15 cellular contexts compared by ENCODE assay signal in the genomic region with DNA sequence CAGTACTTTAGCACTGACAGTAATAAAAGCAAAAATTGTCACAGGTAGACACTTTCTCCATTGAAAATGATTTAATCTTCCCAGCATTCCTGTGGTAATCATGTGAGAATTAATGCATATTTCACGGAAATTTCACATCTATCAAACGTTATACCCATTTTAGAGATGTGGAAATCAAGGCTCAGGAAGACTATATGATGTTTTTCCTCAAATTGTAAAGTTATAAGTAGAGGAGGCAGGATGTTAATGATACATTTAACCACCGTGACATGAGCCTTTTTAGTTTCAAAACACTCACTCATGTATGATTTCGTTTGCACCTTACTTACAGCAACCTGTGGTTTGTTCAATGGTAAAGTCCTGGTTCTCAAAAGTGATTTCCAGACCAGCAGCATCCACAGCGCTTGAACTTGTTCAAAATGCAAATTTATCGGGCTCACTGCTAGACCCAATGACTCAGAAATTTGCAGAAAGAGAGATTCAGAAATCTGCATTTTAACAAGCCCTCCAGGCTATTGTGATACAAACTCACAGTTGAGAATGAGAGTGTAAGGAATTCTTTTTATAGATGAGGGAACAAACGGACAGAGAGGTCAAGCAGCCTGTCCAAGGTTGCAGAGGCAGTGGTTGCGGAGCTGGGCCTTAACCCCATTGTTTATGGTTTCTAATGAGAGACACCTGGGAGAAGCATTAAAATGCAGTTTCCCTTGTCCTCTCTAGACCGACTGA.
DNase-seq lines count a peak whose midpoint lies in the region; ATAC-seq and TF ChIP-seq lines count a peak whose summit lies in the region.
"Had no signal": no experiment of that assay in that cellular context is flagged by ENCODE, and none has a peak within 500 bp of the region (broad histone marks: within the 10 kb centered on the region; RNA-seq: fewer than 3 reads in every experiment).

No MANE protein-coding gene starts in this region.

- POLR2A ChIA-PET in PC-3 (lab: Charles Lee; ENCODE audit: unreplicated experiment) (no interaction called here), PC-9 (lab: Charles Lee; ENCODE audit: unreplicated experiment) (no interaction called here)

- H3K27ac ChIP-seq in GM23338 (ENCODE audit: low read depth) (no peak overlapping the region), PC-3 (ENCODE audit: low read length) (peak overlapping the region; percentile 66), PC-9 (no peak overlapping the region)
- H3K27ac ChIP-seq: body of pancreas, hepatocyte, lower lobe of right lung had no signal

- H3K79me2 ChIP-seq in GM23338 (replicated peaks; ENCODE audit: insufficient read depth) (no peaks in the 10 kb centered on the region), PC-3 (ENCODE audit: low read length) (no peaks in the 10 kb centered on the region), PC-9 (ENCODE audit: low read depth) (no peaks in the 10 kb centered on the region)
- H3K79me2 ChIP-seq: hepatocyte had no signal

- H3K27me3 Mint-ChIP-seq in GM23338 (ENCODE audit: insufficient read depth, low read depth, poor library complexity), result no peaks in the 10 kb centered on the region
- H3K27me3 Mint-ChIP-seq: activated CD4-positive, alpha-beta T cell treated with anti-CD3 and anti-CD28 coated beads, Interleukin-2, amount 10 ng/mL, durations not matched to agents 24 days and 14 days had no signal

- CTCF ChIA-PET in PC-3 (lab: Charles Lee) (no interaction called here), PC-9 (lab: Charles Lee) (no interaction called here)

- no peaks in the 10 kb centered on the region for H3K9me3 ChIP-seq in PC-3 (ENCODE audit: low read length)
- no peaks in the 10 kb centered on the region; the same call in 1 of the 2 replicates for H3K9me3 ChIP-seq in PC-9 (ENCODE audit: insufficient read depth, low read depth)
- H3K9me3 ChIP-seq: lower lobe of right lung, uterus had no signal

- peaks cover 13% of the 10 kb centered on the region for H3K9me3 Mint-ChIP-seq in GM23338

- peaks cover 23% of the 10 kb centered on the region for H3K4me1 Mint-ChIP-seq in GM23338
- H3K4me1 Mint-ChIP-seq: activated CD4-positive, alpha-beta T cell treated with anti-CD3 and anti-CD28 coated beads, Interleukin-2, amount 10 ng/mL, durations not matched to agents 24 days and 14 days had no signal

- H3K4me3 ChIP-seq in GM23338 (no peak overlapping the region), PC-3 (ENCODE audit: low read length) (no peak overlapping the region), PC-9 (no peak overlapping the region)
- H3K4me3 ChIP-seq: body of pancreas, hepatocyte, lower lobe of right lung, uterus had no signal

- peaks cover 9% of the 10 kb centered on the region; the same call in 1 of the 2 replicates for H3K4me1 ChIP-seq in GM23338 (ENCODE audit: insufficient read depth)
- peaks cover 45% of the 10 kb centered on the region for H3K4me1 ChIP-seq in PC-3 (ENCODE audit: insufficient read depth, low read length)
- peaks cover 6% of the 10 kb centered on the region; the same call in 1 of the 2 replicates for H3K4me1 ChIP-seq in PC-9 (replicated peaks; ENCODE audit: insufficient read depth)
- H3K4me1 ChIP-seq: body of pancreas, lower lobe of right lung, uterus had no signal

- H3K36me3 ChIP-seq in GM23338 (ENCODE audit: insufficient read depth), result no peaks in the 10 kb centered on the region
- no peaks in the 10 kb centered on the region for H3K36me3 ChIP-seq in PC-3 (ENCODE audit: low read depth, low read length)
- H3K36me3 ChIP-seq in PC-9 (ENCODE audit: low read depth), result no peaks in the 10 kb centered on the region
- H3K36me3 ChIP-seq: lower lobe of right lung, uterus had no signal

- DNase-seq in EL (peak; percentile 67), GM23338 (ENCODE audit: low spot score) (peak; percentile 6), PC-3 (peak; percentile 60), islet precursor cell (peak; percentile 65), T-helper 9 cell (no peak), SK-N-DZ (ENCODE audit: low spot score) (no peak), PC-9 (no peak)
- DNase-seq in activated CD4-positive, CD25-positive, alpha-beta regulatory T cell treated with anti-CD3 and anti-CD28 coated beads, Interleukin-2, amount 50 U/mL, for 72 hours, result no peak
- DNase-seq: activated CD4-positive, alpha-beta T cell treated with anti-CD3 and anti-CD28 coated beads, Interleukin-2, amount 10 ng/mL, durations not matched to agents 24 days and 14 days; body of pancreas; lower lobe of right lung; SW 1271; uterus had no signal

- H3K27ac Mint-ChIP-seq in GM23338, result no peak overlapping the region
- H3K27ac Mint-ChIP-seq: activated CD4-positive, alpha-beta T cell treated with anti-CD3 and anti-CD28 coated beads, Interleukin-2, amount 10 ng/mL, durations not matched to agents 24 days and 14 days; activated T-helper 2 cell treated with anti-CD3 and anti-CD28 coated beads, Interferon-gamma antibody, Interleukin-2, Interleukin-4, amounts not matched to agents 10 μg/mL and 5 μg/mL and 100 μg/mL, durations not matched to agents 14 hours and 24 hours and 36 hours had no signal

- H3K9ac ChIP-seq in PC-3 (ENCODE audit: low read length), result peak overlapping the region; percentile 37; the same call in 1 of the 2 replicates

- H3K9me2 ChIP-seq in GM23338 (ENCODE audit: insufficient read depth) (0 out of 2 replicates have a peak, but pooled peaks cover 4% of the 10 kb centered on the region), PC-3 (replicated peaks; ENCODE audit: low read length) (no peaks in the 10 kb centered on the region), PC-9 (ENCODE audit: insufficient read depth) (no peaks in the 10 kb centered on the region)

- intact Hi-C loops in PC-3 (cut with micrococcal nuclease), result no loop called here
- intact Hi-C loops in PC-9 (cut with micrococcal nuclease; ENCODE audit: unreplicated experiment), result no loop called here

- H2AFZ ChIP-seq in GM23338 (no peak overlapping the region; the same call in 1 of the 2 replicates), PC-3 (ENCODE audit: low read length) (no peak overlapping the region), PC-9 (no peak overlapping the region)
- H2AFZ ChIP-seq: hepatocyte had no signal

- BruUV-seq in PC-3 (replicated peaks; lab: Mats Ljungman, UMichigan) (no TSS peak), PC-9 (replicated peaks; lab: Mats Ljungman, UMichigan) (no TSS peak)

- H4K20me1 ChIP-seq in GM23338 (replicated peaks; ENCODE audit: insufficient read depth), result no peaks in the 10 kb centered on the region
- H4K20me1 ChIP-seq in PC-3 (ENCODE audit: low read length), result no peaks in the 10 kb centered on the region
- H4K20me1 ChIP-seq in PC-9 (ENCODE audit: insufficient read depth), result no peaks in the 10 kb centered on the region

- no peak for TF ChIP-seq CTCF in GM23338 (conservative IDR thresholded peaks at IDR 0.05; ENCODE audit: low read depth in 2 of 2)
- no peak for TF ChIP-seq CTCF in PC-3 (conservative IDR thresholded peaks at IDR 0.05; ENCODE audit: low read depth, low read length)
- no peak for TF ChIP-seq CTCF in PC-9 (conservative IDR thresholded peaks at IDR 0.05)

- ATAC-seq in GM23338 (peak; percentile 27; the same call in 2 of the 3 replicates), PC-3 (peak; percentile 16)
- ATAC-seq: body of pancreas had no signal

- H3F3A ChIP-seq in GM23338 (replicated peaks; ENCODE audit: low read depth) (no peaks in the 10 kb centered on the region), PC-3 (ENCODE audit: low read length, unreplicated experiment) (no peaks in the 10 kb centered on the region), PC-9 (ENCODE audit: insufficient read depth, low read depth) (no peaks in the 10 kb centered on the region)

- H3K4me3 Mint-ChIP-seq in GM23338, result no peak overlapping the region
- H3K4me3 Mint-ChIP-seq: activated CD4-positive, alpha-beta T cell treated with anti-CD3 and anti-CD28 coated beads, Interleukin-2, amount 10 ng/mL, durations not matched to agents 24 days and 14 days had no signal

- H3K27me3 ChIP-seq in GM23338 (ENCODE audit: insufficient read depth) (no peaks in the 10 kb centered on the region), PC-3 (ENCODE audit: low read length) (no peaks in the 10 kb centered on the region), PC-9 (ENCODE audit: insufficient read depth, low read depth) (peaks cover 8% of the 10 kb centered on the region; the same call in 1 of the 2 replicates)
- H3K27me3 ChIP-seq: body of pancreas, hepatocyte, uterus had no signal

- peaks cover 7% of the 10 kb centered on the region; the same call in 2 of the 3 replicates for H3K36me3 Mint-ChIP-seq in GM23338 (ENCODE audit: low read depth)

- H3K4me2 ChIP-seq in GM23338 (no peak overlapping the region), PC-3 (ENCODE audit: low read length) (peak overlapping the region; percentile 8; the same call in 1 of the 2 replicates), PC-9 (no peak overlapping the region)
- H3K4me2 ChIP-seq: hepatocyte had no signal

TF ChIP-seq in GM23338, 12 proteins besides CTCF, POLR2A, EP300 and RAD21 (continues in another document):
- TF ChIP-seq STAT1 (IDR thresholded peaks at IDR 0.05; ENCODE audit: unreplicated experiment), result no peak
- TF ChIP-seq, protein P1, sequence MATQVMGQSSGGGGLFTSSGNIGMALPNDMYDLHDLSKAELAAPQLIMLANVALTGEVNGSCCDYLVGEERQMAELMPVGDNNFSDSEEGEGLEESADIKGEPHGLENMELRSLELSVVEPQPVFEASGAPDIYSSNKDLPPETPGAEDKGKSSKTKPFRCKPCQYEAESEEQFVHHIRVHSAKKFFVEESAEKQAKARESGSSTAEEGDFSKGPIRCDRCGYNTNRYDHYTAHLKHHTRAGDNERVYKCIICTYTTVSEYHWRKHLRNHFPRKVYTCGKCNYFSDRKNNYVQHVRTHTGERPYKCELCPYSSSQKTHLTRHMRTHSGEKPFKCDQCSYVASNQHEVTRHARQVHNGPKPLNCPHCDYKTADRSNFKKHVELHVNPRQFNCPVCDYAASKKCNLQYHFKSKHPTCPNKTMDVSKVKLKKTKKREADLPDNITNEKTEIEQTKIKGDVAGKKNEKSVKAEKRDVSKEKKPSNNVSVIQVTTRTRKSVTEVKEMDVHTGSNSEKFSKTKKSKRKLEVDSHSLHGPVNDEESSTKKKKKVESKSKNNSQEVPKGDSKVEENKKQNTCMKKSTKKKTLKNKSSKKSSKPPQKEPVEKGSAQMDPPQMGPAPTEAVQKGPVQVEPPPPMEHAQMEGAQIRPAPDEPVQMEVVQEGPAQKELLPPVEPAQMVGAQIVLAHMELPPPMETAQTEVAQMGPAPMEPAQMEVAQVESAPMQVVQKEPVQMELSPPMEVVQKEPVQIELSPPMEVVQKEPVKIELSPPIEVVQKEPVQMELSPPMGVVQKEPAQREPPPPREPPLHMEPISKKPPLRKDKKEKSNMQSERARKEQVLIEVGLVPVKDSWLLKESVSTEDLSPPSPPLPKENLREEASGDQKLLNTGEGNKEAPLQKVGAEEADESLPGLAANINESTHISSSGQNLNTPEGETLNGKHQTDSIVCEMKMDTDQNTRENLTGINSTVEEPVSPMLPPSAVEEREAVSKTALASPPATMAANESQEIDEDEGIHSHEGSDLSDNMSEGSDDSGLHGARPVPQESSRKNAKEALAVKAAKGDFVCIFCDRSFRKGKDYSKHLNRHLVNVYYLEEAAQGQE (IDR thresholded peaks at IDR 0.05; ENCODE audit: unreplicated experiment), result no peak
- TF ChIP-seq JUNB (IDR thresholded peaks at IDR 0.05; ENCODE audit: unreplicated experiment), result no peak
- TF ChIP-seq EZH2 (IDR thresholded peaks at IDR 0.05; ENCODE audit: low read depth, unreplicated experiment), result no peak
- TF ChIP-seq CREB1 (CRISPR knock-in tag; IDR thresholded peaks at IDR 0.05; ENCODE audit: low read depth), result no peak
- TF ChIP-seq POLR2AphosphoS5 (IDR thresholded peaks at IDR 0.05; ENCODE audit: low read depth), result no peak

Comparison
In these comparisons a context has a peak if more than half of its experiments do, and no peak if none do; other contexts are left out.
1. DNase-seq: peak in EL (single experiment), GM23338 (single experiment), PC-3 (single experiment) and islet precursor cell (single experiment); none in T-helper 9 cell (single experiment), SK-N-DZ (single experiment), PC-9 (0 of 2) and activated CD4-positive, CD25-positive, alpha-beta regulatory T cell treated with anti-CD3 and anti-CD28 coated beads, Interleukin-2, amount 50 U/mL, for 72 hours (single experiment).